ENCODE assay signal across 9 cellular contexts in genomic region chr1:67134692-67135091, GRCh38. TPM values are rescaled to one million over a fixed set of nuclear protein-coding genes. Genes with fewer than 3 reads are reported as not detected.
DNase-seq lines count a peak whose midpoint lies in the region; ATAC-seq and TF ChIP-seq lines count a peak whose summit lies in the region.
"Had no signal": no experiment of that assay in that cellular context is flagged by ENCODE, and none has a peak within 500 bp of the region (broad histone marks: within the 10 kb centered on the region; RNA-seq: fewer than 3 reads in every experiment).

Gene C1orf141 (minus strand): TSS chr1:67134970. CDS start chr1:67127240, 7,730 bp downstream.

- no peaks in the 10 kb centered on the region for H3K9me3 ChIP-seq in neural cell (ENCODE audit: low read length)

- no peaks in the 10 kb centered on the region for H3K36me3 ChIP-seq in neural cell (ENCODE audit: insufficient read depth, low read length)

- H3K4me3 Mint-ChIP-seq in CD14-positive monocyte, result peak within 1 kb of the TSS; percentile 69 to 85
- H3K4me3 Mint-ChIP-seq in activated CD4-positive, alpha-beta T cell treated with anti-CD3 and anti-CD28 coated beads, Interleukin-2, amount 10 ng/mL, durations not matched to agents 24 days and 14 days, result peak within 1 kb of the TSS; percentile 80

- H3K27ac ChIP-seq in neural cell (ENCODE audit: low read length), result no peak within 1 kb of the TSS

- H3K4me1 Mint-ChIP-seq in CD14-positive monocyte, result peaks cover 9% of the 10 kb centered on the region
- peaks cover 9% of the 10 kb centered on the region for H3K4me1 Mint-ChIP-seq in activated CD4-positive, alpha-beta T cell treated with anti-CD3 and anti-CD28 coated beads, Interleukin-2, amount 10 ng/mL, durations not matched to agents 24 days and 14 days

- H3K27me3 ChIP-seq in neural cell (ENCODE audit: insufficient read depth, low read depth, low read length), result no peaks in the 10 kb centered on the region

- H3K9me3 Mint-ChIP-seq in CD14-positive monocyte, result peaks cover 0 to 2% (median 0%) of the 10 kb centered on the region in 7 donors
- no peaks in the 10 kb centered on the region for H3K9me3 Mint-ChIP-seq in activated CD4-positive, alpha-beta T cell treated with anti-CD3 and anti-CD28 coated beads, Interleukin-2, amount 10 ng/mL, durations not matched to agents 24 days and 14 days

- H4K20me1 ChIP-seq in neural cell (ENCODE audit: insufficient read depth), result no peaks in the 10 kb centered on the region

- no peaks in the 10 kb centered on the region for H3K79me2 ChIP-seq in neural cell (replicated peaks; ENCODE audit: insufficient read depth, low read length)

- no peaks in the 10 kb centered on the region for H3F3A ChIP-seq in neural cell (ENCODE audit: insufficient read depth, low read length, poor library complexity, severe bottlenecking)

- DNase-seq in CD14-positive monocyte (ENCODE audit: low spot score), result no peak
- DNase-seq in activated CD4-positive, alpha-beta T cell treated with anti-CD3 and anti-CD28 coated beads, Interleukin-2, amount 10 ng/mL, durations not matched to agents 24 days and 14 days, result peak; percentile 65
- peak; percentile 15 for DNase-seq in fibroblast of mammary gland (ENCODE audit: low read depth)
- no peak for DNase-seq in HPDE6-E6E7 (ENCODE audit: extremely low spot score)
- no peak for DNase-seq in activated effector memory CD4-positive, alpha-beta T cell treated with anti-CD3 and anti-CD28 coated beads, Interleukin-2, amount 50 U/mL, for 16 hours

- no peak within 1 kb of the TSS for H3K9ac ChIP-seq in neural cell (ENCODE audit: low read length)

- no peak for TF ChIP-seq EP300 in neural cell (conservative IDR thresholded peaks at IDR 0.05; ENCODE audit: poor library complexity, severe bottlenecking)

- no peaks in the 10 kb centered on the region for H3K9me2 ChIP-seq in neural cell (ENCODE audit: insufficient read depth, low read length)

- TF ChIP-seq CTCF in CD14-positive monocyte (IDR thresholded peaks at IDR 0.05) (no peak), fibroblast of mammary gland (conservative IDR thresholded peaks at IDR 0.05; ENCODE audit: control insufficient read depth, insufficient read depth, low read depth, low read length) (no peak), neural cell (IDR thresholded peaks at IDR 0.05; ENCODE audit: poor library complexity, severe bottlenecking) (no peak)

- H3K27ac Mint-ChIP-seq in CD14-positive monocyte, result no peak within 1 kb of the TSS
- H3K27ac Mint-ChIP-seq in activated CD4-positive, alpha-beta T cell treated with anti-CD3 and anti-CD28 coated beads, Interleukin-2, amount 10 ng/mL, durations not matched to agents 24 days and 14 days, result peak within 1 kb of the TSS; percentile 14

- no peaks in the 10 kb centered on the region for H3K36me3 Mint-ChIP-seq in CD14-positive monocyte
- H3K36me3 Mint-ChIP-seq in activated CD4-positive, alpha-beta T cell treated with anti-CD3 and anti-CD28 coated beads, Interleukin-2, amount 10 ng/mL, durations not matched to agents 24 days and 14 days (ENCODE audit: low read depth), result no peaks in the 10 kb centered on the region

- no peak within 1 kb of the TSS for H3K4me2 ChIP-seq in neural cell (ENCODE audit: low read length)

- peaks cover 0 to 4% (median 2%) of the 10 kb centered on the region in 3 donors for H3K27me3 Mint-ChIP-seq in CD14-positive monocyte (ENCODE audit: low read depth in 3 of 3)
- H3K27me3 Mint-ChIP-seq in activated CD4-positive, alpha-beta T cell treated with anti-CD3 and anti-CD28 coated beads, Interleukin-2, amount 10 ng/mL, durations not matched to agents 24 days and 14 days, result peaks cover 4% of the 10 kb centered on the region

- no peak for TF ChIP-seq RAD21 in neural cell (conservative IDR thresholded peaks at IDR 0.05)

- H3K4me3 ChIP-seq in fibroblast of mammary gland (ENCODE audit: control insufficient read depth, low read depth, low read length) (peak within 1 kb of the TSS; percentile 34), neural cell (ENCODE audit: low read length) (peak within 1 kb of the TSS; percentile 33)

- H2AFZ ChIP-seq in neural cell (ENCODE audit: low read depth, low read length), result no peak within 1 kb of the TSS

- no peak for ATAC-seq in GM21528 (IDR thresholded peaks at IDR 0.05; ENCODE audit: low FRiP score, unreplicated experiment)
- no peak for ATAC-seq in HG03280 (IDR thresholded peaks at IDR 0.05; ENCODE audit: unreplicated experiment)

- intact Hi-C loops in CD14-positive monocyte (cut with micrococcal nuclease), result no loop called here
- intact Hi-C loops in activated CD4-positive, alpha-beta T cell treated with anti-CD3 and anti-CD28 coated beads, Interleukin-2, amount 10 ng/mL, durations not matched to agents 24 days and 14 days (cut with micrococcal nuclease), result no loop called here

TF ChIP-seq in neural cell, 6 proteins besides CTCF, POLR2A, EP300 and RAD21:
- TF ChIP-seq EZH2 (IDR thresholded peaks at IDR 0.05; ENCODE audit: borderline replicate concordance, insufficient read depth, low read length, poor library complexity, severe bottlenecking), result no peak
- TF ChIP-seq MXI1 (conservative IDR thresholded peaks at IDR 0.05; ENCODE audit: poor library complexity, severe bottlenecking), result no peak
TF ChIP-seq in neural cell: peak in this region for 0.

RNA-seq across cellular contexts. Expression of gene C1orf141, which starts in this region (rescaled TPM):
- not detected for polyA plus RNA-seq in CD14-positive monocyte
- total RNA-seq in activated CD4-positive, alpha-beta T cell treated with anti-CD3 and anti-CD28 coated beads, Interleukin-2, amount 10 ng/mL, durations not matched to agents 24 days and 14 days, result not detected in 2 replicates
- not detected in 2 replicates for polyA plus RNA-seq in neural cell
- polyA minus RNA-seq in neural cell, result not detected in 2 replicates
- total RNA-seq: glomerular endothelial cell had no signal

Comparison
In these comparisons a context has a peak if more than half of its experiments do, and no peak if none do; other contexts are left out.
1. Peak in DNase-seq in activated CD4-positive, alpha-beta T cell treated with anti-CD3 and anti-CD28 coated beads, Interleukin-2, amount 10 ng/mL, durations not matched to agents 24 days and 14 days; RNA of the gene not detected or under 1 TPM.